Comparison of ENCODE assay signal across 8 cellular contexts in genomic region chr22:50398698-50399648, GRCh38. TPM values are rescaled to one million over a fixed set of nuclear protein-coding genes. Genes with fewer than 3 reads are reported as not detected.
DNase-seq lines count a peak whose midpoint lies in the region; ATAC-seq and TF ChIP-seq lines count a peak whose summit lies in the region.

No MANE protein-coding gene starts in this region.

- H3K27me3 Mint-ChIP-seq in activated naive CD4-positive, alpha-beta T cell treated with anti-CD3 and anti-CD28 coated beads, Interleukin-2, amount 10 ng/mL, durations not matched to agents 7 days and 5 days = no peaks in the 10 kb centered on the region
- H3K27me3 Mint-ChIP-seq in WTC11 (ENCODE audit: low read depth) = no peaks in the 10 kb centered on the region

- WGBS in thymus = 83% methylated on average over 17 of the region's 17 CpGs

- H3K4me1 ChIP-seq in thymus (ENCODE audit: control insufficient read depth, insufficient read depth, low read length) (no peaks in the 10 kb centered on the region), foreskin keratinocyte (no peaks in the 10 kb centered on the region), OCI-LY7 (ENCODE audit: insufficient read depth, low read length, poor library complexity, severe bottlenecking) (no peaks in the 10 kb centered on the region)

- H3K4me1 Mint-ChIP-seq in activated naive CD4-positive, alpha-beta T cell treated with anti-CD3 and anti-CD28 coated beads, Interleukin-2, amount 10 ng/mL, durations not matched to agents 7 days and 5 days = peaks cover 31% of the 10 kb centered on the region
- H3K4me1 Mint-ChIP-seq in WTC11 = peaks cover 15% of the 10 kb centered on the region

- peaks cover 23% of the 10 kb centered on the region for H3K36me3 Mint-ChIP-seq in activated naive CD4-positive, alpha-beta T cell treated with anti-CD3 and anti-CD28 coated beads, Interleukin-2, amount 10 ng/mL, durations not matched to agents 7 days and 5 days
- peaks cover 14% of the 10 kb centered on the region for H3K36me3 Mint-ChIP-seq in WTC11

- H3K9me2 ChIP-seq in OCI-LY7 (ENCODE audit: insufficient read depth, low read length) = no peaks in the 10 kb centered on the region

- no peak overlapping the region for H3K4me3 Mint-ChIP-seq in activated naive CD4-positive, alpha-beta T cell treated with anti-CD3 and anti-CD28 coated beads, Interleukin-2, amount 10 ng/mL, durations not matched to agents 7 days and 5 days
- no peak overlapping the region for H3K4me3 Mint-ChIP-seq in WTC11

- H3K27ac ChIP-seq in thymus (ENCODE audit: low read depth) = peak overlapping the region; percentile 15
- no peak overlapping the region for H3K27ac ChIP-seq in foreskin keratinocyte
- H3K27ac ChIP-seq in OCI-LY7 (ENCODE audit: low read depth, low read length, poor library complexity, severe bottlenecking) = no peak overlapping the region

- CTCF ChIA-PET in activated naive CD4-positive, alpha-beta T cell treated with anti-CD3 and anti-CD28 coated beads, Interleukin-2, amount 10 ng/mL, durations not matched to agents 7 days and 5 days (lab: Charles Lee) = interaction anchor here (1.6 to 1.7 kb wide), 3 partner anchors 9 to 99 kb away, joined by 5 to 8 read pairs (median 5); no protein-coding TSS in a partner anchor
- CTCF ChIA-PET in WTC11 (lab: Charles Lee) = interaction anchor here (0.6 to 1.6 kb wide), 27 partner anchors 13 to 415 kb away, joined by 3 to 14 read pairs (median 4); partner anchors contain the start of genes CHKB, HDAC10, LMF2 and NCAPH2
- CTCF ChIA-PET in OCI-LY7 (lab: Charles Lee; ENCODE audit: unreplicated experiment) = no interaction called here

- TF ChIP-seq CTCF in WTC11 (IDR thresholded peaks at IDR 0.05) = no peak
- no peak for TF ChIP-seq CTCF in foreskin keratinocyte (conservative IDR thresholded peaks at IDR 0.05)
- TF ChIP-seq CTCF in OCI-LY7 (conservative IDR thresholded peaks at IDR 0.05; ENCODE audit: low read length) = no peak

- no peaks in the 10 kb centered on the region for H3K79me2 ChIP-seq in OCI-LY7 (ENCODE audit: insufficient read depth, low read depth, low read length)

- H3K27ac Mint-ChIP-seq in activated naive CD4-positive, alpha-beta T cell treated with anti-CD3 and anti-CD28 coated beads, Interleukin-2, amount 10 ng/mL, durations not matched to agents 7 days and 5 days = peak overlapping the region; percentile 33
- peak overlapping the region; percentile 82 for H3K27ac Mint-ChIP-seq in WTC11

- H3K27me3 ChIP-seq in thymus (ENCODE audit: control insufficient read depth, insufficient read depth) = no peaks in the 10 kb centered on the region
- H3K27me3 ChIP-seq in foreskin keratinocyte = no peaks in the 10 kb centered on the region

- no peak overlapping the region for H2AFZ ChIP-seq in OCI-LY7 (ENCODE audit: low read length)

- DNase-seq in activated naive CD4-positive, alpha-beta T cell treated with anti-CD3 and anti-CD28 coated beads, Interleukin-2, amount 10 ng/mL, durations not matched to agents 7 days and 5 days = no peak
- no peak for DNase-seq in activated naive CD4-positive, alpha-beta T cell treated with anti-CD3 and anti-CD28 coated beads, Interleukin-2, amount 50 U/mL, for 16 hours
- no peak for DNase-seq in WTC11 (ENCODE audit: low spot score)
- DNase-seq in left lobe of liver (ENCODE audit: low spot score) = peak; percentile 90
- no peak for DNase-seq in hepatic stellate cell (ENCODE audit: low spot score)
- DNase-seq in foreskin keratinocyte = no peak
- DNase-seq in OCI-LY7 (ENCODE audit: low spot score) = no peak

- H3K36me3 ChIP-seq in thymus (ENCODE audit: control insufficient read depth, insufficient read depth) (peaks cover 67% of the 10 kb centered on the region), OCI-LY7 (ENCODE audit: insufficient read depth, low read length) (peaks cover 73% of the 10 kb centered on the region)

- H3K9me3 ChIP-seq in thymus (ENCODE audit: control insufficient read depth) (no peaks in the 10 kb centered on the region), OCI-LY7 (ENCODE audit: low read length) (no peaks in the 10 kb centered on the region)

- no peak for ATAC-seq in WTC11
- peak; percentile 72 for ATAC-seq in left lobe of liver
- no peak for ATAC-seq in foreskin keratinocyte

- H3K4me3 ChIP-seq in thymus (ENCODE audit: low read length) = no peak overlapping the region
- no peak overlapping the region for H3K4me3 ChIP-seq in OCI-LY7 (ENCODE audit: low read depth, low read length, poor library complexity, severe bottlenecking)

- no peak overlapping the region for H3K4me2 ChIP-seq in OCI-LY7 (ENCODE audit: low read length)

- intact Hi-C loops in OCI-LY7 (cut with micrococcal nuclease; ENCODE audit: unreplicated experiment) = loop anchor here (1.0 kb wide), 1 partner anchor 99 kb away; no protein-coding TSS in a partner anchor

- no peaks in the 10 kb centered on the region for H3K9me3 Mint-ChIP-seq in activated naive CD4-positive, alpha-beta T cell treated with anti-CD3 and anti-CD28 coated beads, Interleukin-2, amount 10 ng/mL, durations not matched to agents 7 days and 5 days
- H3K9me3 Mint-ChIP-seq in WTC11 = no peaks in the 10 kb centered on the region

- H4K20me1 ChIP-seq in OCI-LY7 (ENCODE audit: insufficient read depth, low read length) = no peaks in the 10 kb centered on the region

- POLR2A ChIA-PET in WTC11 (lab: Charles Lee) = interaction anchor here (0.7 kb wide), 1 partner anchor 82 kb away, joined by 5 read pairs; no protein-coding TSS in a partner anchor
- POLR2A ChIA-PET in OCI-LY7 (lab: Charles Lee) = interaction anchor here (0.7 kb wide), 1 partner anchor 439 kb away, joined by 5 read pairs; no protein-coding TSS in a partner anchor

- BruUV-seq in OCI-LY7 (replicated peaks; lab: Mats Ljungman, UMichigan) = no TSS peak

TF ChIP-seq in WTC11, 78 proteins besides CTCF, POLR2A, EP300 and RAD21:
- TF ChIP-seq ELF4 (CRISPR knock-in tag; IDR thresholded peaks at IDR 0.05; ENCODE audit: low read depth) (no peak), MYBL2 (CRISPR knock-in tag; IDR thresholded peaks at IDR 0.05) (no peak), STAT6 (CRISPR knock-in tag; conservative IDR thresholded peaks at IDR 0.05; ENCODE audit: low read depth) (no peak), GABPB1 (CRISPR knock-in tag; IDR thresholded peaks at IDR 0.05) (peak; percentile 9; the same call in 1 of the 2 replicates), USF1 (CRISPR knock-in tag; IDR thresholded peaks at IDR 0.05) (no peak), ZNF219 (CRISPR knock-in tag; IDR thresholded peaks at IDR 0.05; ENCODE audit: borderline replicate concordance) (no peak)
TF ChIP-seq in WTC11: peak in this region for 1.

RNA-seq across cellular contexts. Expression of gene PPP6R2, which starts 55.8 kb away (rescaled TPM):
- 41.5 to 47.8 TPM (median 46.7 TPM) in 3 replicates for total RNA-seq in WTC11 (2021)
- total RNA-seq in left lobe of liver = 65.4 TPM
- 45.4 TPM for polyA plus RNA-seq in thymus
- 34.2 and 34.7 TPM in 2 replicates for total RNA-seq in foreskin keratinocyte
- polyA plus RNA-seq in foreskin keratinocyte = 25.7 and 26.2 TPM in 2 replicates
- 55.0 and 64.5 TPM in 2 replicates for total RNA-seq in OCI-LY7 (2014; rRNA removed; shearing (Covaris generic))
- 62.3 and 65.8 TPM in 2 replicates for total RNA-seq in OCI-LY7 (2022)
